ENCODE assay signal across 11 cellular contexts in genomic region chr1:44531785-44532566, GRCh38.
DNase-seq lines count a peak whose midpoint lies in the region; ATAC-seq and TF ChIP-seq lines count a peak whose summit lies in the region.
"Had no signal": no experiment of that assay in that cellular context is flagged by ENCODE, and none has a peak within 500 bp of the region (broad histone marks: within the 10 kb centered on the region; RNA-seq: fewer than 3 reads in every experiment).

No MANE protein-coding gene starts in this region.

- H3K36me3 ChIP-seq in Panc1 (ENCODE audit: control insufficient read depth, insufficient read depth, low read length), result no peaks in the 10 kb centered on the region

- H3K27me3 Mint-ChIP-seq in activated T-helper 1 cell treated with anti-CD3 and anti-CD28 coated beads, Interleukin-12 subunit alpha, Interleukin-12 subunit beta, Interleukin-2, Interleukin-4 antibody, amounts not matched to agents 30 ng/mL and 10 ng/mL and 1 ng/mL, durations not matched to agents 14 hours and 24 hours and 36 hours (ENCODE audit: insufficient read depth), result peaks cover 14% of the 10 kb centered on the region

- TF ChIP-seq CTCF in GM10248 (IDR thresholded peaks at IDR 0.05; ENCODE audit: control extremely low read depth, extremely low read depth, low read depth, missing control alignments) (no peak), Panc1 (IDR thresholded peaks at IDR 0.05) (no peak), foreskin fibroblast (IDR thresholded peaks at IDR 0.05; ENCODE audit: low read depth, low read length) (no peak)

- H3K4me3 ChIP-seq in Panc1 (ENCODE audit: low read depth in 2 of 2, low read length in 2 of 2) (no peak overlapping the region), foreskin fibroblast (ENCODE audit: low read depth in 1 of 2, low read length in 2 of 2) (no peak overlapping the region)
- H3K4me3 ChIP-seq: SK-N-MC had no signal

- CTCF ChIA-PET in GM10248 (lab: Yijun Ruan, JAX), result interaction anchor here (1.0 to 2.1 kb wide), 6 partner anchors 10 to 424 kb away, joined by 3 to 7 read pairs (median 4); no protein-coding TSS in a partner anchor
- CTCF ChIA-PET in Panc1 (lab: Charles Lee), result no interaction called here

- peaks cover 11% of the 10 kb centered on the region for H3K4me1 Mint-ChIP-seq in activated T-helper 1 cell treated with anti-CD3 and anti-CD28 coated beads, Interleukin-12 subunit alpha, Interleukin-12 subunit beta, Interleukin-2, Interleukin-4 antibody, amounts not matched to agents 30 ng/mL and 10 ng/mL and 1 ng/mL, durations not matched to agents 14 hours and 24 hours and 36 hours (ENCODE audit: low read depth)

- POLR2A ChIA-PET in GM10248 (lab: Yijun Ruan, JAX), result no interaction called here
- POLR2A ChIA-PET in Panc1 (lab: Charles Lee), result no interaction called here

- DNase-seq in GM10248 (ENCODE audit: extremely low spot score) (peak; percentile 35), HCEC 1CT (peak; percentile 54), Panc1 (ENCODE audit: low read depth, low spot score) (no peak), foreskin fibroblast (peak; percentile 15 to 48), medulla oblongata (ENCODE audit: extremely low spot score) (no peak), inferior parietal cortex (ENCODE audit: extremely low spot score) (no peak)
- no peak for DNase-seq in activated T-helper 1 cell treated with anti-CD3 and anti-CD28 coated beads, Interleukin-12 subunit alpha, Interleukin-12 subunit beta, Interleukin-2, Interleukin-4 antibody, amounts not matched to agents 30 ng/mL and 10 ng/mL and 1 ng/mL, durations not matched to agents 14 hours and 24 hours and 36 hours (ENCODE audit: low spot score)
- DNase-seq: stimulated activated CD4-positive, alpha-beta T cell treated with anti-CD3 and anti-CD28 coated beads, Interleukin-1b, Interleukin-23, amount 100 ng/mL, for 48 hours had no signal

- no peaks in the 10 kb centered on the region for H3K9me3 ChIP-seq in Panc1 (ENCODE audit: control insufficient read depth, insufficient read depth, low read depth, low read length)

- no TSS peak for BruUV-seq in Panc1 (replicated peaks; lab: Mats Ljungman, UMichigan)

- H3K27me3 ChIP-seq in Panc1 (ENCODE audit: control insufficient read depth, insufficient read depth, low read length), result no peaks in the 10 kb centered on the region

- peak overlapping the region; percentile 60 for H3K27ac ChIP-seq in Panc1 (ENCODE audit: low read length)
- H3K27ac ChIP-seq: SK-N-MC had no signal

- H3K4me3 Mint-ChIP-seq in activated T-helper 1 cell treated with anti-CD3 and anti-CD28 coated beads, Interleukin-12 subunit alpha, Interleukin-12 subunit beta, Interleukin-2, Interleukin-4 antibody, amounts not matched to agents 30 ng/mL and 10 ng/mL and 1 ng/mL, durations not matched to agents 14 hours and 24 hours and 36 hours, result no peak overlapping the region
- H3K4me3 Mint-ChIP-seq: brain had no signal

- in situ Hi-C loops in Panc1 (cut with HindIII; ENCODE audit: low pct_unique_long_range_greater_than_20kb, low sequenced_read_pairs), result no loop called here

- intact Hi-C loops in Panc1 (cut with micrococcal nuclease; ENCODE audit: unreplicated experiment), result no loop called here
- intact Hi-C loops in activated T-helper 1 cell treated with anti-CD3 and anti-CD28 coated beads, Interleukin-12 subunit alpha, Interleukin-12 subunit beta, Interleukin-2, Interleukin-4 antibody, amounts not matched to agents 30 ng/mL and 10 ng/mL and 1 ng/mL, durations not matched to agents 14 hours and 24 hours and 36 hours (cut with micrococcal nuclease), result no loop called here

- no peaks in the 10 kb centered on the region for H3K36me3 Mint-ChIP-seq in activated T-helper 1 cell treated with anti-CD3 and anti-CD28 coated beads, Interleukin-12 subunit alpha, Interleukin-12 subunit beta, Interleukin-2, Interleukin-4 antibody, amounts not matched to agents 30 ng/mL and 10 ng/mL and 1 ng/mL, durations not matched to agents 14 hours and 24 hours and 36 hours (ENCODE audit: low read depth)
- H3K36me3 Mint-ChIP-seq: brain had no signal

- no peaks in the 10 kb centered on the region for H3K9me3 Mint-ChIP-seq in activated T-helper 1 cell treated with anti-CD3 and anti-CD28 coated beads, Interleukin-12 subunit alpha, Interleukin-12 subunit beta, Interleukin-2, Interleukin-4 antibody, amounts not matched to agents 30 ng/mL and 10 ng/mL and 1 ng/mL, durations not matched to agents 14 hours and 24 hours and 36 hours

- no peak overlapping the region for H3K27ac Mint-ChIP-seq in activated T-helper 1 cell treated with anti-CD3 and anti-CD28 coated beads, Interleukin-12 subunit alpha, Interleukin-12 subunit beta, Interleukin-2, Interleukin-4 antibody, amounts not matched to agents 30 ng/mL and 10 ng/mL and 1 ng/mL, durations not matched to agents 14 hours and 24 hours and 36 hours
- H3K27ac Mint-ChIP-seq: brain had no signal

- peak; percentile 98 for ATAC-seq in Panc1
- no peak for ATAC-seq in GM18517 (IDR thresholded peaks at IDR 0.05; ENCODE audit: unreplicated experiment)

- peaks cover 15% of the 10 kb centered on the region for H3K4me1 ChIP-seq in Panc1 (ENCODE audit: control insufficient read depth, insufficient read depth, low read length)

Comparison
In these comparisons a context has a peak if more than half of its experiments do, and no peak if none do; other contexts are left out.
1. DNase-seq: peak in GM10248 (single experiment), HCEC 1CT (single experiment) and foreskin fibroblast (2 of 2); none in Panc1 (single experiment), medulla oblongata (single experiment), activated T-helper 1 cell treated with anti-CD3 and anti-CD28 coated beads, Interleukin-12 subunit alpha, Interleukin-12 subunit beta, Interleukin-2, Interleukin-4 antibody, amounts not matched to agents 30 ng/mL and 10 ng/mL and 1 ng/mL, durations not matched to agents 14 hours and 24 hours and 36 hours (single experiment) and inferior parietal cortex (single experiment).